ENCODE assay signal across 8 cellular contexts in genomic region chr11:61332266-61332822, GRCh38. TPM values are rescaled to one million over a fixed set of nuclear protein-coding genes. Genes with fewer than 3 reads are reported as not detected.
DNase-seq lines count a peak whose midpoint lies in the region; ATAC-seq and TF ChIP-seq lines count a peak whose summit lies in the region.

No MANE protein-coding gene starts in this region.

- H3K27ac Mint-ChIP-seq in activated naive CD8-positive, alpha-beta T cell = peak overlapping the region; percentile 99

- H3K4me3 Mint-ChIP-seq in activated naive CD8-positive, alpha-beta T cell = peak overlapping the region; percentile 98

- peak overlapping the region; percentile 80 for H3K4me3 ChIP-seq in hepatocyte
- H3K4me3 ChIP-seq in skeletal muscle satellite cell (ENCODE audit: low read length) = peak overlapping the region; percentile 94

- peak; percentile 22 for ATAC-seq in HG03354 (IDR thresholded peaks at IDR 0.05; ENCODE audit: poor library complexity, severe bottlenecking, unreplicated experiment)

- H3K9me3 ChIP-seq in hepatocyte (ENCODE audit: low read depth) (no peaks in the 10 kb centered on the region), skeletal muscle satellite cell (replicated peaks; ENCODE audit: low read length) (no peaks in the 10 kb centered on the region)

- no peaks in the 10 kb centered on the region for H3K27me3 Mint-ChIP-seq in activated naive CD8-positive, alpha-beta T cell

- peak overlapping the region; percentile 72 for H2AFZ ChIP-seq in hepatocyte

- H3K4me2 ChIP-seq in hepatocyte = peak overlapping the region; percentile 86
- H3K4me2 ChIP-seq in skeletal muscle satellite cell (ENCODE audit: low read length) = peak overlapping the region; percentile 94

- H3K9me3 Mint-ChIP-seq in activated naive CD8-positive, alpha-beta T cell (ENCODE audit: low read depth) = no peaks in the 10 kb centered on the region

- H3K9ac ChIP-seq in skeletal muscle satellite cell (ENCODE audit: low read depth, low read length) = peak overlapping the region; percentile 100

- H4K20me1 ChIP-seq in hepatocyte (ENCODE audit: insufficient read depth, poor library complexity, severe bottlenecking) = peaks cover 35% of the 10 kb centered on the region

- H3K79me2 ChIP-seq in hepatocyte = peaks cover 60% of the 10 kb centered on the region

- H3K27me3 ChIP-seq in hepatocyte (no peaks in the 10 kb centered on the region), skeletal muscle satellite cell (ENCODE audit: control insufficient read depth, insufficient read depth, low read length) (no peaks in the 10 kb centered on the region)

- WGBS in hepatocyte (ENCODE audit: low lambda C conversion rate, missing lambda C conversion rate) = 2% methylated on average over 22 of the region's 27 CpGs

- TF ChIP-seq CTCF in hepatocyte (IDR thresholded peaks at IDR 0.05; ENCODE audit: poor library complexity) = no peak

- H3K36me3 ChIP-seq in hepatocyte (replicated peaks; ENCODE audit: insufficient read depth, low read depth) = no peaks in the 10 kb centered on the region
- peaks cover 27% of the 10 kb centered on the region for H3K36me3 ChIP-seq in skeletal muscle satellite cell (ENCODE audit: insufficient read depth, low read length)

- H3K4me1 ChIP-seq in hepatocyte (ENCODE audit: insufficient read depth) = peaks cover 26% of the 10 kb centered on the region
- peaks cover 32% of the 10 kb centered on the region for H3K4me1 ChIP-seq in skeletal muscle satellite cell (ENCODE audit: control insufficient read depth, insufficient read depth, low read length)

- peak; percentile 76 for DNase-seq in ELF-1 (ENCODE audit: low read depth, low spot score)
- peak; percentile 32 for DNase-seq in hepatocyte (ENCODE audit: low spot score)
- DNase-seq in NOMO-1 treated with dmso at 0.1 percent for 144 hours (lab: John Stamatoyannopoulos, UW; ENCODE audit: unreplicated experiment) = no peak
- no peak for DNase-seq in hippocampal formation (lab: John Stamatoyannopoulos, UW)
- no peak for DNase-seq in OCI-M2 (lab: John Stamatoyannopoulos, UW; ENCODE audit: unreplicated experiment)

- no peaks in the 10 kb centered on the region for H3K9me2 ChIP-seq in hepatocyte (replicated peaks; ENCODE audit: insufficient read depth)

- peak overlapping the region; percentile 95 for H3K27ac ChIP-seq in hepatocyte

- peaks cover 8% of the 10 kb centered on the region for H3K36me3 Mint-ChIP-seq in activated naive CD8-positive, alpha-beta T cell

- H3K4me1 Mint-ChIP-seq in activated naive CD8-positive, alpha-beta T cell (ENCODE audit: low read depth) = peaks cover 67% of the 10 kb centered on the region

RNA-seq across cellular contexts. Expression of gene DDB1, which starts 0.6 kb away (rescaled TPM):
- 207 and 215 TPM in 2 replicates for total RNA-seq in hepatocyte
- polyA plus RNA-seq in hepatocyte = 166 and 177 TPM in 2 replicates
- 176 and 187 TPM in 2 replicates for total RNA-seq in skeletal muscle satellite cell (2012; rRNA removed)

RNA-seq across cellular contexts. Expression of gene TKFC, which starts 0.7 kb away (rescaled TPM):
- 41.5 and 42.3 TPM in 2 replicates for total RNA-seq in hepatocyte
- 98.4 and 104 TPM in 2 replicates for polyA plus RNA-seq in hepatocyte
- total RNA-seq in skeletal muscle satellite cell (2012; rRNA removed) = 19.4 and 22.8 TPM in 2 replicates

RNA-seq across cellular contexts. Expression of gene CYB561A3, which starts 29.3 kb away (rescaled TPM):
- 34.8 and 37.2 TPM in 2 replicates for total RNA-seq in hepatocyte
- 31.5 and 35.9 TPM in 2 replicates for polyA plus RNA-seq in hepatocyte
- total RNA-seq in skeletal muscle satellite cell (2012; rRNA removed) = 26.0 and 27.1 TPM in 2 replicates

RNA-seq across cellular contexts. Expression of gene TMEM138, which starts 29.8 kb away (rescaled TPM):
- total RNA-seq in hepatocyte = 26.4 and 32.8 TPM in 2 replicates
- polyA plus RNA-seq in hepatocyte = 36.5 and 48.6 TPM in 2 replicates
- total RNA-seq in skeletal muscle satellite cell (2012; rRNA removed) = 19.4 and 20.5 TPM in 2 replicates

RNA-seq across cellular contexts. Expression of gene VWCE, which starts 37.2 kb away (rescaled TPM):
- 6.7 and 7.8 TPM in 2 replicates for total RNA-seq in hepatocyte
- polyA plus RNA-seq in hepatocyte = 11.0 and 13.4 TPM in 2 replicates
- total RNA-seq in skeletal muscle satellite cell (2012; rRNA removed) = 1.1 and 1.8 TPM in 2 replicates

Comparison
In these comparisons a context has a peak if more than half of its experiments do, and no peak if none do; other contexts are left out.
1. DNase-seq: peak in ELF-1 (single experiment) and hepatocyte (single experiment); none in NOMO-1 treated with dmso at 0.1 percent for 144 hours (single experiment), hippocampal formation (0 of 2) and OCI-M2 (single experiment).